13 cellular contexts compared by ENCODE assay signal in the genomic region with DNA sequence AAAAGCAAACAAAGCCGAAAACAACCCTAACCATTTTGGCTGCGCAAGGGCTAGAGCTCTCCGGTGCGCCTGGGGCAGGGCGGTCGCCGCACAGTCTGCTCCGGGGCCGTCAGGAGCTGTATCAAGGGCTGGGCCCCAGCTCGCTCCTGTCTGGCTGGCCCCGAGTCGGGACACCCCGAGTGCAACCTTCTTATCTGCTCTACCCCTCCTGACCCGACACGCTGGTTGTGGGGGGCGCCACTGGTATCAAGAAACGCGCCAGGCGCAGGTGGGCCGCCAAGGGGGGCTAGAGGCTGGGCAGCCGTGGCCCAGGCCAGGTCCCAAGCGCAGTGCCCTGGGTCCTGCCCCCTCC. TPM values are rescaled to one million over a fixed set of nuclear protein-coding genes. Genes with fewer than 3 reads are reported as not detected.
"Had no signal": no experiment of that assay in that cellular context is flagged by ENCODE, and none has a peak within 500 bp of the region (broad histone marks: within the 10 kb centered on the region; RNA-seq: fewer than 3 reads in every experiment).

No MANE protein-coding gene starts in this region.

- DNase-seq: activated CD8-positive, alpha-beta memory T cell treated with anti-CD3 and anti-CD28 coated beads, Interleukin-2, amount 50 U/mL, for 48 hours; activated CD8-positive, alpha-beta T cell treated with anti-CD3 and anti-CD28 coated beads for 36 hours; effector CD4-positive, alpha-beta T cell; left ventricle myocardium superior; nucleus accumbens; sigmoid colon; stimulated activated CD4-positive, alpha-beta T cell treated with anti-CD3 and anti-CD28 coated beads, Interleukin-2, amount 100 ng/mL, for 24 hours; stimulated activated naive CD4-positive, alpha-beta T cell; T-helper 9 cell had no signal

- ATAC-seq: activated CD8-positive, alpha-beta T cell treated with anti-CD3 and anti-CD28 coated beads for 36 hours; left ventricle myocardium superior had no signal

- H3K36me3 ChIP-seq: cardiac muscle cell, heart left ventricle, prostate gland, sigmoid colon, suprapubic skin had no signal

- H3K4me1 ChIP-seq: prostate gland had no signal

- H3K27ac ChIP-seq: cardiac muscle cell, heart left ventricle, prostate gland, sigmoid colon, suprapubic skin had no signal

- H3K4me3 ChIP-seq: cardiac muscle cell, heart left ventricle, prostate gland, sigmoid colon, suprapubic skin had no signal

- H3K9me3 ChIP-seq: heart left ventricle, prostate gland, sigmoid colon, suprapubic skin had no signal

RNA-seq across cellular contexts. Expression of gene NR2F2, which starts 36.0 kb away (rescaled TPM):
- total RNA-seq: activated CD8-positive, alpha-beta T cell treated with anti-CD3 and anti-CD28 coated beads for 36 hours had no signal
